In genomic region chr1:231338270-231339128, GRCh38 we compare ENCODE assay signal across 8 cellular contexts. TPM values are rescaled to one million over a fixed set of nuclear protein-coding genes. Genes with fewer than 3 reads are reported as not detected.
DNase-seq lines count a peak whose midpoint lies in the region; ATAC-seq, FAIRE-seq and TF ChIP-seq lines count a peak whose summit lies in the region.

Gene SPRTN, plus strand, starts transcription at chr1:231338293. Its CDS starts 91 bp downstream, at chr1:231338384.

- H3K27me3 ChIP-seq in Karpas-422 (ENCODE audit: low read length) (no peaks in the 10 kb centered on the region), ascending aorta (no peaks in the 10 kb centered on the region), iPS-18a (ENCODE audit: control insufficient read depth, insufficient read depth, low read length) (no peaks in the 10 kb centered on the region), small intestine (ENCODE audit: control insufficient read depth in 2 of 2, insufficient read depth in 2 of 2, low read length in 2 of 2) (no peaks in the 10 kb centered on the region)

- peaks cover 89% of the 10 kb centered on the region for H3K79me2 ChIP-seq in Karpas-422 (ENCODE audit: low read length)

- peaks cover 31% of the 10 kb centered on the region for H4K20me1 ChIP-seq in Karpas-422 (ENCODE audit: insufficient read depth, low read depth, low read length)

- H3K4me2 ChIP-seq in Karpas-422 (ENCODE audit: low read depth, low read length, poor library complexity, severe bottlenecking): peak within 1 kb of the TSS; percentile 96

- H3K9me2 ChIP-seq in Karpas-422 (replicated peaks; ENCODE audit: insufficient read depth, low read length): no peaks in the 10 kb centered on the region

- H3K4me3 ChIP-seq in Karpas-422 (ENCODE audit: low read length) (peak within 1 kb of the TSS; percentile 100), ascending aorta (peak within 1 kb of the TSS; percentile 81 to 90), iPS-18a (ENCODE audit: low read length) (peak within 1 kb of the TSS; percentile 93), small intestine (ENCODE audit: low read depth in 1 of 2, low read length in 2 of 2) (peak within 1 kb of the TSS; percentile 85 to 86)

- TF ChIP-seq CTCF in ascending aorta (IDR thresholded peaks at IDR 0.05): no peak

- H3K36me3 ChIP-seq in Karpas-422 (ENCODE audit: insufficient read depth, low read length): peaks cover 30% of the 10 kb centered on the region; the same call in 1 of the 2 replicates
- H3K36me3 ChIP-seq in ascending aorta: peaks cover 0 to 6% of the 10 kb centered on the region in 2 donors
- H3K36me3 ChIP-seq in iPS-18a (ENCODE audit: control insufficient read depth, low read depth, low read length): peaks cover 6% of the 10 kb centered on the region
- no peaks in the 10 kb centered on the region for H3K36me3 ChIP-seq in small intestine (ENCODE audit: control insufficient read depth in 2 of 2, insufficient read depth in 2 of 2, low read length in 2 of 2)

- in situ Hi-C loops in G401 (cut with HindIII; ENCODE audit: low sequenced_read_pairs): no loop called here

- peak within 1 kb of the TSS; percentile 95 for H3K27ac ChIP-seq in Karpas-422 (ENCODE audit: low read length)
- H3K27ac ChIP-seq in ascending aorta: peak within 1 kb of the TSS; percentile 92 to 97
- H3K27ac ChIP-seq in iPS-18a (ENCODE audit: low read length): peak within 1 kb of the TSS; percentile 19
- H3K27ac ChIP-seq in small intestine (ENCODE audit: low read depth in 1 of 2, low read length in 1 of 2): peak within 1 kb of the TSS; percentile 77 to 98

- H3K9ac ChIP-seq in Karpas-422 (ENCODE audit: low read length) (peak within 1 kb of the TSS; percentile 100), iPS-18a (ENCODE audit: low read length) (peak within 1 kb of the TSS; percentile 84)

- no peak for DNase-seq in G401 (ENCODE audit: low spot score)
- DNase-seq in Karpas-422: peak; percentile 56
- no peak for DNase-seq in ascending aorta (ENCODE audit: low spot score in 2 of 2)
- DNase-seq in small intestine: no peak

- FAIRE-seq in small intestine (lab: Jason Lieb, UNC): no peak

- H3K9me3 ChIP-seq in Karpas-422 (ENCODE audit: low read length) (no peaks in the 10 kb centered on the region), ascending aorta (no peaks in the 10 kb centered on the region), iPS-18a (ENCODE audit: control insufficient read depth, low read depth, low read length) (no peaks in the 10 kb centered on the region), small intestine (ENCODE audit: control insufficient read depth, low read depth) (no peaks in the 10 kb centered on the region)

- intact Hi-C loops in ascending aorta (cut with DNase I): loop anchor here (1.0 to 5.0 kb wide), 2 partner anchors 57 to 96 kb away; partner anchors contain the start of gene GNPAT

- 0 to 1% (median 0%) methylated on average over 43 of the region's 43 CpGs for WGBS in small intestine, 3 donors

- peak within 1 kb of the TSS; percentile 99 for H2AFZ ChIP-seq in Karpas-422 (ENCODE audit: low read length)

- H3K4me1 ChIP-seq in Karpas-422 (ENCODE audit: low read length) (peaks cover 42% of the 10 kb centered on the region), ascending aorta (peaks cover 8 to 36% of the 10 kb centered on the region in 2 donors), iPS-18a (ENCODE audit: control insufficient read depth, low read depth, low read length) (peaks cover 16% of the 10 kb centered on the region), small intestine (ENCODE audit: control insufficient read depth in 2 of 2, insufficient read depth in 1 of 2, low read depth in 1 of 2, low read length in 1 of 2) (peaks cover 0 to 16% of the 10 kb centered on the region in 2 donors)

- ATAC-seq in GM21576 (IDR thresholded peaks at IDR 0.05; ENCODE audit: unreplicated experiment) (peak; percentile 4), HG02840 (IDR thresholded peaks at IDR 0.05; ENCODE audit: low FRiP score, unreplicated experiment) (no peak), HG02642 (IDR thresholded peaks at IDR 0.05; ENCODE audit: poor library complexity, unreplicated experiment) (no peak)

RNA-seq across cellular contexts. Expression of gene SPRTN, which starts in this region (rescaled TPM):
- total RNA-seq in G401 (2014; rRNA removed; shearing (Covaris generic)): 6.9 and 12.0 TPM in 2 replicates
- total RNA-seq in Karpas-422 (2014; rRNA removed; shearing (Covaris generic); ENCODE audit: low replicate concordance): 17.4 and 18.9 TPM in 2 replicates
- 52.6 TPM for total RNA-seq in ascending aorta
- polyA plus RNA-seq in small intestine: 1 to 10 TPM; 3.8 to 4.2 (median 4.1) TPM

Comparison
In these comparisons a context has a peak if more than half of its experiments do, and no peak if none do; other contexts are left out.
1. H3K27ac ChIP-seq: peak in every context shown above with its lines; median percentile 95 in Karpas-422; 94 in ascending aorta; 88 in small intestine; 19 in iPS-18a.